ENCODE assay signal across 11 cellular contexts in genomic region chr3:64417816-64418215, GRCh38.
A peak's percentile ranks its signal among the peaks of the same experiment; 100 is the strongest.
DNase-seq lines count a peak whose midpoint lies in the region; ATAC-seq, FAIRE-seq and TF ChIP-seq lines count a peak whose summit lies in the region.
"Had no signal": no experiment of that assay in that cellular context is flagged by ENCODE, and none has a peak within 500 bp of the region (broad histone marks: within the 10 kb centered on the region; RNA-seq: fewer than 3 reads in every experiment).

No MANE protein-coding gene starts in this region.

- TF ChIP-seq CTCF in GM23338 (conservative IDR thresholded peaks at IDR 0.05; ENCODE audit: low read depth in 2 of 2) (no peak), PC-9 (conservative IDR thresholded peaks at IDR 0.05) (no peak), fibroblast of villous mesenchyme (IDR thresholded peaks at IDR 0.05; ENCODE audit: insufficient read depth, low read depth, low read length) (no peak)

- CTCF ChIA-PET in PC-9 (lab: Charles Lee): no interaction called here

- no peaks in the 10 kb centered on the region for H3K9me3 ChIP-seq in PC-9 (ENCODE audit: insufficient read depth, low read depth)
- H3K9me3 ChIP-seq: ascending aorta had no signal

- peaks cover 7% of the 10 kb centered on the region; the same call in 2 of the 3 replicates for H3K4me1 Mint-ChIP-seq in GM23338

- POLR2A ChIA-PET in PC-9 (lab: Charles Lee; ENCODE audit: unreplicated experiment): interaction anchor here (0.6 to 0.7 kb wide), 2 partner anchors 74 to 204 kb away, joined by 4 to 5 read pairs; no protein-coding TSS in a partner anchor

- intact Hi-C loops in PC-9 (cut with micrococcal nuclease; ENCODE audit: unreplicated experiment) (no loop called here), head of caudate nucleus (cut with DNase I) (no loop called here)

- H3K79me2 ChIP-seq in GM23338 (replicated peaks; ENCODE audit: insufficient read depth) (no peaks in the 10 kb centered on the region), PC-9 (ENCODE audit: low read depth) (no peaks in the 10 kb centered on the region)

- no peak overlapping the region for H3K4me2 ChIP-seq in GM23338
- H3K4me2 ChIP-seq in PC-9: peak overlapping the region; percentile 58

- H3K27ac Mint-ChIP-seq in GM23338: peak overlapping the region; percentile 68; the same call in 1 of the 2 replicates
- H3K27ac Mint-ChIP-seq: activated CD8-positive, alpha-beta T cell treated with anti-CD3 and anti-CD28 coated beads, Interleukin-2, amount 10 ng/mL, durations not matched to agents 7 days and 5 days had no signal

- no peaks in the 10 kb centered on the region for H3K27me3 ChIP-seq in GM23338 (ENCODE audit: insufficient read depth)
- H3K27me3 ChIP-seq in PC-9 (ENCODE audit: insufficient read depth, low read depth): no peaks in the 10 kb centered on the region
- H3K27me3 ChIP-seq: ascending aorta had no signal

- no peaks in the 10 kb centered on the region for H3K9me3 Mint-ChIP-seq in GM23338

- H3K4me3 ChIP-seq in GM23338 (no peak overlapping the region), PC-9 (no peak overlapping the region), fibroblast of villous mesenchyme (ENCODE audit: low read depth, low read length) (no peak overlapping the region)
- H3K4me3 ChIP-seq: ascending aorta had no signal

- H3K4me3 Mint-ChIP-seq in GM23338: no peak overlapping the region
- H3K4me3 Mint-ChIP-seq: activated CD8-positive, alpha-beta T cell treated with anti-CD3 and anti-CD28 coated beads, Interleukin-2, amount 10 ng/mL, durations not matched to agents 7 days and 5 days had no signal

- peak; percentile 77 for ATAC-seq in GM23338
- ATAC-seq: activated CD8-positive, alpha-beta T cell treated with anti-CD3 and anti-CD28 coated beads, Interleukin-2, amount 10 ng/mL, durations not matched to agents 7 days and 5 days had no signal

- H4K20me1 ChIP-seq in GM23338 (replicated peaks; ENCODE audit: insufficient read depth) (no peaks in the 10 kb centered on the region), PC-9 (ENCODE audit: insufficient read depth) (no peaks in the 10 kb centered on the region)

- DNase-seq in GM23338 (ENCODE audit: low spot score) (peak; percentile 32), PC-9 (peak in 1 of 2 experiments; percentile 16), fibroblast of villous mesenchyme (ENCODE audit: low read depth) (peak; percentile 60), urothelium cell line (ENCODE audit: low spot score) (peak; percentile 19), NCI-H2107 treated with DMSO at 0.1 percent for 48 hours (lab: John Stamatoyannopoulos, UW; ENCODE audit: unreplicated experiment) (no peak), cerebellum (ENCODE audit: low spot score) (no peak), head of caudate nucleus (no peak)
- DNase-seq: activated CD8-positive, alpha-beta T cell treated with anti-CD3 and anti-CD28 coated beads, Interleukin-2, amount 10 ng/mL, durations not matched to agents 7 days and 5 days; glutamatergic neuron; NCI-H1105 treated with DMSO at 0.1 percent for 48 hours had no signal

- no peak for FAIRE-seq in urothelium cell line (lab: Jason Lieb, UNC)

- no peaks in the 10 kb centered on the region for H3F3A ChIP-seq in GM23338 (replicated peaks; ENCODE audit: low read depth)
- H3F3A ChIP-seq in PC-9 (ENCODE audit: insufficient read depth, low read depth): no peaks in the 10 kb centered on the region

- H3K36me3 ChIP-seq in GM23338 (ENCODE audit: insufficient read depth): no peaks in the 10 kb centered on the region
- H3K36me3 ChIP-seq in PC-9 (ENCODE audit: low read depth): no peaks in the 10 kb centered on the region
- H3K36me3 ChIP-seq: ascending aorta had no signal

- H2AFZ ChIP-seq in GM23338 (no peak overlapping the region), PC-9 (peak overlapping the region; percentile 76)

- BruUV-seq in PC-9 (replicated peaks; lab: Mats Ljungman, UMichigan): no TSS peak

- H3K36me3 Mint-ChIP-seq in GM23338 (ENCODE audit: low read depth): no peaks in the 10 kb centered on the region

- H3K9me2 ChIP-seq in GM23338 (ENCODE audit: insufficient read depth) (no peaks in the 10 kb centered on the region), PC-9 (ENCODE audit: insufficient read depth) (no peaks in the 10 kb centered on the region)

- H3K27ac ChIP-seq in GM23338 (ENCODE audit: low read depth) (no peak overlapping the region), PC-9 (peak overlapping the region; percentile 53)
- H3K27ac ChIP-seq: ascending aorta had no signal

- peaks cover 2% of the 10 kb centered on the region for H3K27me3 Mint-ChIP-seq in GM23338 (ENCODE audit: insufficient read depth, low read depth, poor library complexity)

- H3K4me1 ChIP-seq in GM23338 (ENCODE audit: insufficient read depth) (no peaks in the 10 kb centered on the region), PC-9 (replicated peaks; ENCODE audit: insufficient read depth) (peaks cover 9% of the 10 kb centered on the region; the same call in 1 of the 2 replicates)
- H3K4me1 ChIP-seq: ascending aorta had no signal

TF ChIP-seq in GM23338, 12 proteins besides CTCF, POLR2A, EP300 and RAD21 (continues in another document):
- TF ChIP-seq ETS1 (IDR thresholded peaks at IDR 0.05) (no peak), JUNB (IDR thresholded peaks at IDR 0.05; ENCODE audit: unreplicated experiment) (no peak), REST (IDR thresholded peaks at IDR 0.05; ENCODE audit: unreplicated experiment) (no peak), POLR2AphosphoS5 (IDR thresholded peaks at IDR 0.05; ENCODE audit: low read depth) (no peak), EZH2 (IDR thresholded peaks at IDR 0.05; ENCODE audit: low read depth, unreplicated experiment) (no peak)

Comparison
In these comparisons a context has a peak if more than half of its experiments do, and no peak if none do; other contexts are left out.
1. DNase-seq: peak in GM23338 (single experiment), fibroblast of villous mesenchyme (single experiment) and urothelium cell line (single experiment); none in NCI-H2107 treated with DMSO at 0.1 percent for 48 hours (single experiment), cerebellum (single experiment) and head of caudate nucleus (0 of 42).